Comparison of ENCODE assay signal across 8 cellular contexts in genomic region chr2:43178602-43179542, GRCh38. TPM values are rescaled to one million over a fixed set of nuclear protein-coding genes. Genes with fewer than 3 reads are reported as not detected.
DNase-seq lines count a peak whose midpoint lies in the region; ATAC-seq and TF ChIP-seq lines count a peak whose summit lies in the region.

No MANE protein-coding gene starts in this region.

- ATAC-seq in activated T-cell treated with anti-CD3 and anti-CD28 coated beads, Interleukin-2, amount 50 U/mL, for 72 hours (replicated peaks in 1 of 2): peak in 1 of 2 donors; percentile 22
- ATAC-seq in GM21528 (IDR thresholded peaks at IDR 0.05; ENCODE audit: low FRiP score, unreplicated experiment) (no peak), GM19351 (IDR thresholded peaks at IDR 0.05; ENCODE audit: unreplicated experiment) (no peak)

- no peaks in the 10 kb centered on the region for H3K27me3 Mint-ChIP-seq in activated T-cell treated with anti-CD3 and anti-CD28 coated beads, Interleukin-2, amount 50 U/mL, for 72 hours (ENCODE audit: low read depth)
- no peaks in the 10 kb centered on the region for H3K27me3 Mint-ChIP-seq in neural crest cell (ENCODE audit: low read depth)

- H3K36me3 Mint-ChIP-seq in activated T-cell treated with anti-CD3 and anti-CD28 coated beads, Interleukin-2, amount 50 U/mL, for 72 hours (ENCODE audit: insufficient read depth in 2 of 2): peaks cover 3 to 4% of the 10 kb centered on the region in 2 donors
- H3K36me3 Mint-ChIP-seq in neural crest cell (ENCODE audit: low read depth): no peaks in the 10 kb centered on the region

- H3K9me3 Mint-ChIP-seq in activated T-cell treated with anti-CD3 and anti-CD28 coated beads, Interleukin-2, amount 50 U/mL, for 72 hours: no peaks in the 10 kb centered on the region
- no peaks in the 10 kb centered on the region for H3K9me3 Mint-ChIP-seq in neural crest cell

- no peak overlapping the region for H3K4me3 ChIP-seq in fibroblast of pulmonary artery (replicated peaks; ENCODE audit: low read depth, low read length)

- H3K4me1 Mint-ChIP-seq in activated T-cell treated with anti-CD3 and anti-CD28 coated beads, Interleukin-2, amount 50 U/mL, for 72 hours (ENCODE audit: low read depth): peaks cover 81% of the 10 kb centered on the region
- H3K4me1 Mint-ChIP-seq in neural crest cell: peaks cover 29% of the 10 kb centered on the region

- peak overlapping the region; percentile 67 to 69 for H3K4me3 Mint-ChIP-seq in activated T-cell treated with anti-CD3 and anti-CD28 coated beads, Interleukin-2, amount 50 U/mL, for 72 hours
- no peak overlapping the region for H3K4me3 Mint-ChIP-seq in neural crest cell

- peak overlapping the region; percentile 95 for H3K27ac Mint-ChIP-seq in activated T-cell treated with anti-CD3 and anti-CD28 coated beads, Interleukin-2, amount 50 U/mL, for 72 hours
- peak overlapping the region; percentile 91 for H3K27ac Mint-ChIP-seq in neural crest cell (ENCODE audit: unreplicated experiment)

- DNase-seq in EH (ENCODE audit: low read depth): peak; percentile 78
- peak; percentile 74 for DNase-seq in NCI-H146 (lab: John Stamatoyannopoulos, UW)
- peak; percentile 52 to 58 for DNase-seq in activated T-cell treated with anti-CD3 and anti-CD28 coated beads, Interleukin-2, amount 50 U/mL, for 72 hours
- peak; percentile 92 for DNase-seq in fibroblast of pulmonary artery (ENCODE audit: low read depth)
- DNase-seq in neural crest cell (ENCODE audit: low read depth, low spot score): no peak
- DNase-seq in GDM1 (lab: John Stamatoyannopoulos, UW): no peak

- no peak for TF ChIP-seq CTCF in fibroblast of pulmonary artery (IDR thresholded peaks at IDR 0.05; ENCODE audit: low read length, missing control alignments)
- TF ChIP-seq CTCF in neural crest cell (conservative IDR thresholded peaks at IDR 0.05): no peak

RNA-seq across cellular contexts. Expression of gene ZFP36L2, which starts 47.5 kb away (rescaled TPM):
- 10 to 100 TPM; 70.8 to 86.4 TPM for total RNA-seq in activated T-cell treated with anti-CD3 and anti-CD28 coated beads, Interleukin-2, amount 50 U/mL, for 72 hours
- total RNA-seq in neural crest cell: 39.8 and 39.9 TPM in 2 replicates

Comparison
In these comparisons a context has a peak if more than half of its experiments do, and no peak if none do; other contexts are left out.
1. DNase-seq: peak in EH (single experiment), NCI-H146 (single experiment), activated T-cell treated with anti-CD3 and anti-CD28 coated beads, Interleukin-2, amount 50 U/mL, for 72 hours (2 of 2) and fibroblast of pulmonary artery (single experiment); none in neural crest cell (single experiment) and GDM1 (single experiment).